ENCODE assay signal across 23 cellular contexts in genomic region chr11:116869610-116870009, GRCh38. TPM values are rescaled to one million over a fixed set of nuclear protein-coding genes. Genes with fewer than 3 reads are reported as not detected.
DNase-seq lines count a peak whose midpoint lies in the region; ATAC-seq and TF ChIP-seq lines count a peak whose summit lies in the region.
"Had no signal": no experiment of that assay in that cellular context is flagged by ENCODE, and none has a peak within 500 bp of the region (broad histone marks: within the 10 kb centered on the region; RNA-seq: fewer than 3 reads in every experiment).

No MANE protein-coding gene starts in this region.

- H3K9me3 Mint-ChIP-seq in activated T-helper 1 cell treated with anti-CD3 and anti-CD28 coated beads, Interleukin-12 subunit alpha, Interleukin-12 subunit beta, Interleukin-2, Interleukin-4 antibody, amounts not matched to agents 30 ng/mL and 10 ng/mL and 1 ng/mL, durations not matched to agents 14 hours and 24 hours and 36 hours = no peaks in the 10 kb centered on the region
- no peaks in the 10 kb centered on the region for H3K9me3 Mint-ChIP-seq in type B pancreatic cell
- H3K9me3 Mint-ChIP-seq: immature natural killer cell; stimulated activated naive CD8-positive, alpha-beta T cell treated with anti-CD3 and anti-CD28 coated beads, Interleukin-15, amount 100 ng/mL, for 72 hours had no signal

- in situ Hi-C loops in IMR-90 (cut with MboI; ENCODE audit: low sequenced_read_pairs) = loop anchor here (10.0 kb wide), 1 partner anchor 355 kb away; no protein-coding TSS in a partner anchor

- peaks cover 30% of the 10 kb centered on the region for H3K4me1 Mint-ChIP-seq in activated T-helper 1 cell treated with anti-CD3 and anti-CD28 coated beads, Interleukin-12 subunit alpha, Interleukin-12 subunit beta, Interleukin-2, Interleukin-4 antibody, amounts not matched to agents 30 ng/mL and 10 ng/mL and 1 ng/mL, durations not matched to agents 14 hours and 24 hours and 36 hours (ENCODE audit: low read depth)
- no peaks in the 10 kb centered on the region for H3K4me1 Mint-ChIP-seq in type B pancreatic cell (ENCODE audit: unreplicated experiment)

- no peak overlapping the region for H2AK9ac ChIP-seq in IMR-90 (replicated peaks; ENCODE audit: low read depth, low read length, poor library complexity)

- no peak overlapping the region for H3K4me2 ChIP-seq in IMR-90 (ENCODE audit: low read depth, low read length)

- no peak overlapping the region for H4K8ac ChIP-seq in IMR-90 (ENCODE audit: low read depth in 2 of 2, low read length in 2 of 2)

- peaks cover 57% of the 10 kb centered on the region for H3K36me3 Mint-ChIP-seq in activated T-helper 1 cell treated with anti-CD3 and anti-CD28 coated beads, Interleukin-12 subunit alpha, Interleukin-12 subunit beta, Interleukin-2, Interleukin-4 antibody, amounts not matched to agents 30 ng/mL and 10 ng/mL and 1 ng/mL, durations not matched to agents 14 hours and 24 hours and 36 hours (ENCODE audit: low read depth)
- peaks cover 36% of the 10 kb centered on the region for H3K36me3 Mint-ChIP-seq in type B pancreatic cell

- TF ChIP-seq CTCF in 22Rv1 (IDR thresholded peaks at IDR 0.05) (peak; percentile 20; the same call in 1 of the 2 replicates), IMR-90 (conservative IDR thresholded peaks at IDR 0.05; ENCODE audit: low read depth, low read length) (no peak), liver (IDR thresholded peaks at IDR 0.05; ENCODE audit: low read depth, low read length, missing input control) (peak; percentile 1), type B pancreatic cell (conservative IDR thresholded peaks at IDR 0.05) (no peak)

- peak overlapping the region; percentile 37 for H3K27ac Mint-ChIP-seq in activated T-helper 1 cell treated with anti-CD3 and anti-CD28 coated beads, Interleukin-12 subunit alpha, Interleukin-12 subunit beta, Interleukin-2, Interleukin-4 antibody, amounts not matched to agents 30 ng/mL and 10 ng/mL and 1 ng/mL, durations not matched to agents 14 hours and 24 hours and 36 hours
- no peak overlapping the region for H3K27ac Mint-ChIP-seq in type B pancreatic cell

- no peak overlapping the region for H2AK5ac ChIP-seq in IMR-90 (ENCODE audit: low read depth, low read length)

- ATAC-seq in IMR-90 (ENCODE audit: low read depth) (no peak), HG02852 (IDR thresholded peaks at IDR 0.05; ENCODE audit: unreplicated experiment) (no peak)
- ATAC-seq: heart left ventricle; stimulated activated naive CD8-positive, alpha-beta T cell treated with anti-CD3 and anti-CD28 coated beads, Interleukin-15, amount 100 ng/mL, for 72 hours had no signal

- no peak overlapping the region for H4K5ac ChIP-seq in IMR-90 (ENCODE audit: low read depth, low read length)

- peak overlapping the region; percentile 62 for H3K27ac ChIP-seq in 22Rv1
- H3K27ac ChIP-seq in IMR-90 (ENCODE audit: insufficient read depth, low read length) = no peak overlapping the region
- H3K27ac ChIP-seq in liver (ENCODE audit: low read depth in 1 of 2, low read length in 2 of 2) = no peak overlapping the region
- H3K27ac ChIP-seq: ascending aorta, ovary had no signal

- dilution Hi-C loops in IMR-90 (cut with HindIII; ENCODE audit: low sequenced_read_pairs, unreplicated experiment) = no loop called here

- DNase-seq in IMR-90 (no peak), type B pancreatic cell (ENCODE audit: extremely low spot score, unreplicated experiment) (no peak), NCI-H1092 treated with DMSO at 0.1 percent for 48 hours (lab: John Stamatoyannopoulos, UW) (no peak), MG63 (no peak)
- no peak for DNase-seq in activated T-helper 1 cell treated with anti-CD3 and anti-CD28 coated beads, Interleukin-12 subunit alpha, Interleukin-12 subunit beta, Interleukin-2, Interleukin-4 antibody, amounts not matched to agents 30 ng/mL and 10 ng/mL and 1 ng/mL, durations not matched to agents 14 hours and 24 hours and 36 hours (ENCODE audit: low spot score)
- DNase-seq: activated naive CD4-positive, alpha-beta T cell treated with anti-CD3 and anti-CD28 coated beads, Interleukin-2, amount 50 U/mL, for 16 hours; heart left ventricle; immature natural killer cell; NCI-H1694; NCI-H226; NK-92 treated with Interleukin-12 subunit alpha and Interleukin-12 subunit beta, amount 100 ng/mL, for 24 hours; ovary; stimulated activated naive CD8-positive, alpha-beta T cell treated with anti-CD3 and anti-CD28 coated beads, Interleukin-15, amount 100 ng/mL, for 72 hours; T1000 had no signal

- H3K36me3 ChIP-seq in IMR-90 (ENCODE audit: control insufficient read depth, insufficient read depth, low read length) = peaks cover 33% of the 10 kb centered on the region
- H3K36me3 ChIP-seq in liver (ENCODE audit: control insufficient read depth in 4 of 4, insufficient read depth in 3 of 4, low read depth in 1 of 4, low read length in 3 of 4) = peaks cover 11 to 90% (median 57%) of the 10 kb centered on the region in 4 donors
- peaks cover 53% of the 10 kb centered on the region for H3K36me3 ChIP-seq in MG63

- peaks cover 0 to 10% of the 10 kb centered on the region in 2 experiments; a peak in 3 of 4 replicates for H3K79me1 ChIP-seq in IMR-90 (ENCODE audit: low read depth in 1 of 2, low read length in 2 of 2)

- H3K4me3 ChIP-seq in IMR-90 (ENCODE audit: insufficient read depth, low read depth, low read length) (no peak overlapping the region), liver (ENCODE audit: low read depth in 1 of 3, low read length in 3 of 3) (no peak overlapping the region), MG63 (no peak overlapping the region)
- H3K4me3 ChIP-seq: ascending aorta, HAP-1, heart left ventricle, ovary had no signal

- no peak overlapping the region for H3K56ac ChIP-seq in IMR-90 (ENCODE audit: extremely low read depth, insufficient read depth, low read length)

- H3K18ac ChIP-seq in IMR-90 (ENCODE audit: low read depth, low read length) = no peak overlapping the region

- no peak overlapping the region for H4K91ac ChIP-seq in IMR-90 (ENCODE audit: insufficient read depth, low read depth, low read length)

- no peak for TF ChIP-seq POLR2A in IMR-90 (IDR thresholded peaks at IDR 0.05; ENCODE audit: low read depth, low read length)

- peaks cover 3% of the 10 kb centered on the region; the same call in 1 of the 2 replicates for H3K4me1 ChIP-seq in IMR-90 (ENCODE audit: control insufficient read depth, insufficient read depth, low read length)
- peaks cover 2 to 14% (median 9%) of the 10 kb centered on the region in 4 donors for H3K4me1 ChIP-seq in liver (ENCODE audit: control insufficient read depth in 4 of 4, insufficient read depth in 4 of 4, low read length in 3 of 4)
- H3K4me1 ChIP-seq: ascending aorta, HAP-1 had no signal

- H3K9me3 ChIP-seq in IMR-90 (ENCODE audit: control insufficient read depth, insufficient read depth, low read length) (no peaks in the 10 kb centered on the region), liver (ENCODE audit: control insufficient read depth in 4 of 4, low read length in 3 of 4) (no peaks in the 10 kb centered on the region), MG63 (no peaks in the 10 kb centered on the region)
- H3K9me3 ChIP-seq: ascending aorta, HAP-1, heart left ventricle, ovary had no signal

- H4K20me1 ChIP-seq in IMR-90 (ENCODE audit: insufficient read depth, low read length) = no peaks in the 10 kb centered on the region

- H2BK20ac ChIP-seq in IMR-90 (ENCODE audit: low read depth, low read length) = no peak overlapping the region

- WGBS in IMR-90 (ENCODE audit: extremely low coverage in 2 of 2, insufficient read length in 1 of 2), 2 experiments = 100% methylated on average over 1 of the region's 4 CpGs; no CpG with 5 or more reads in 1 of the 2 experiments
- 56% methylated on average over 4 of the region's 4 CpGs for WGBS in liver

- CTCF ChIA-PET in IMR-90 (lab: Yijun Ruan, JAX) = interaction anchor here (1.9 kb wide), 1 partner anchor 16 kb away, joined by 4 read pairs; no protein-coding TSS in a partner anchor

- 0 out of 2 replicates have a peak overlapping the region, but pooled peaks have one; percentile 17 for H3K23ac ChIP-seq in IMR-90 (ENCODE audit: low read depth, low read length)

- POLR2A ChIA-PET in IMR-90 (lab: Charles Lee; ENCODE audit: unreplicated experiment) = no interaction called here

- H3K9me1 ChIP-seq in IMR-90 (ENCODE audit: insufficient read depth, low read length) = peaks cover 17% of the 10 kb centered on the region

- H3K4me3 Mint-ChIP-seq in activated T-helper 1 cell treated with anti-CD3 and anti-CD28 coated beads, Interleukin-12 subunit alpha, Interleukin-12 subunit beta, Interleukin-2, Interleukin-4 antibody, amounts not matched to agents 30 ng/mL and 10 ng/mL and 1 ng/mL, durations not matched to agents 14 hours and 24 hours and 36 hours = no peak overlapping the region
- no peak overlapping the region for H3K4me3 Mint-ChIP-seq in type B pancreatic cell
- H3K4me3 Mint-ChIP-seq: immature natural killer cell; stimulated activated naive CD8-positive, alpha-beta T cell treated with anti-CD3 and anti-CD28 coated beads, Interleukin-15, amount 100 ng/mL, for 72 hours had no signal

- no peak for TF ChIP-seq RAD21 in IMR-90 (IDR thresholded peaks at IDR 0.05; ENCODE audit: low read length)
- peak; percentile 40 to 63 for TF ChIP-seq RAD21 in liver (IDR thresholded peaks at IDR 0.05)

- no peak overlapping the region for H2BK120ac ChIP-seq in IMR-90 (ENCODE audit: low read depth, low read length)

- H3K14ac ChIP-seq in IMR-90 (replicated peaks; ENCODE audit: low read depth, low read length) = no peak overlapping the region

- H3K27me3 ChIP-seq in IMR-90 (ENCODE audit: control insufficient read depth, insufficient read depth, low read length) = no peaks in the 10 kb centered on the region
- H3K27me3 ChIP-seq in liver (ENCODE audit: control insufficient read depth in 4 of 4, insufficient read depth in 4 of 4, low read length in 3 of 4) = no peaks in the 10 kb centered on the region
- H3K27me3 ChIP-seq in MG63 = no peaks in the 10 kb centered on the region
- H3K27me3 ChIP-seq: ascending aorta, heart left ventricle, ovary had no signal

- H2BK5ac ChIP-seq in IMR-90 (ENCODE audit: low read depth, low read length, poor library complexity, severe bottlenecking) = no peak overlapping the region

- no peak overlapping the region for H3K4ac ChIP-seq in IMR-90 (ENCODE audit: low read depth, low read length)

- no peak overlapping the region for H2AFZ ChIP-seq in IMR-90 (replicated peaks; ENCODE audit: low read length, poor library complexity)

- no TSS peak for BruUV-seq in IMR-90 (replicated peaks; lab: Mats Ljungman, UMichigan)

- H3K27me3 Mint-ChIP-seq in activated T-helper 1 cell treated with anti-CD3 and anti-CD28 coated beads, Interleukin-12 subunit alpha, Interleukin-12 subunit beta, Interleukin-2, Interleukin-4 antibody, amounts not matched to agents 30 ng/mL and 10 ng/mL and 1 ng/mL, durations not matched to agents 14 hours and 24 hours and 36 hours (ENCODE audit: insufficient read depth) = no peaks in the 10 kb centered on the region
- H3K27me3 Mint-ChIP-seq in type B pancreatic cell = no peaks in the 10 kb centered on the region
- H3K27me3 Mint-ChIP-seq: stimulated activated naive CD8-positive, alpha-beta T cell treated with anti-CD3 and anti-CD28 coated beads, Interleukin-15, amount 100 ng/mL, for 72 hours had no signal

- H3K9ac ChIP-seq in IMR-90 (ENCODE audit: low read depth, low read length) = no peak overlapping the region
- no peak overlapping the region for H3K9ac ChIP-seq in liver (ENCODE audit: low read depth in 1 of 2, low read length in 2 of 2)

- intact Hi-C loops in IMR-90 (cut with micrococcal nuclease) = loop anchor here (5.0 kb wide), 1 partner anchor 77 kb away; the partner anchor contains the start of gene APOA5
- intact Hi-C loops in activated T-helper 1 cell treated with anti-CD3 and anti-CD28 coated beads, Interleukin-12 subunit alpha, Interleukin-12 subunit beta, Interleukin-2, Interleukin-4 antibody, amounts not matched to agents 30 ng/mL and 10 ng/mL and 1 ng/mL, durations not matched to agents 14 hours and 24 hours and 36 hours (cut with micrococcal nuclease) = no loop called here

- H2BK15ac ChIP-seq in IMR-90 (ENCODE audit: low read depth, low read length) = no peak overlapping the region

RNA-seq across cellular contexts. Expression of gene APOA1, which starts 32.2 kb away (rescaled TPM):
- total RNA-seq in IMR-90 (2012; rRNA removed) = 0.18 and 0.56 TPM in 2 replicates
- 0.89 and 0.98 TPM in 2 replicates for polyA plus RNA-seq in IMR-90 (2012; rRNA removed)
- polyA plus RNA-seq in IMR-90 (2012; cell fraction: cytosol; rRNA removed) = 0.57 and 1.9 TPM in 2 replicates
- polyA plus RNA-seq in IMR-90 (2012; cell fraction: nucleus; rRNA removed; ENCODE audit: low replicate concordance) = 0.24 and 0.37 TPM in 2 replicates
- total RNA-seq in activated T-helper 1 cell treated with anti-CD3 and anti-CD28 coated beads, Interleukin-12 subunit alpha, Interleukin-12 subunit beta, Interleukin-2, Interleukin-4 antibody, amounts not matched to agents 30 ng/mL and 10 ng/mL and 1 ng/mL, durations not matched to agents 14 hours and 24 hours and 36 hours = 0.22 TPM in 1 of 2 replicates, not detected in the other
- total RNA-seq in liver = 1,000 to 10,000 TPM; 4,271 to 5,120 TPM
- polyA plus RNA-seq in liver = over 10,000 TPM; 12,059 to 17,093 TPM
- total RNA-seq in type B pancreatic cell (ENCODE audit: low replicate concordance) = 116 and 626 TPM in 2 replicates
- not detected in 2 replicates for total RNA-seq in MG63 (2014; rRNA removed; shearing (Covaris generic); ENCODE audit: low replicate concordance)
- total RNA-seq: chondrocyte, fibroblast of lung, M059J had no signal

RNA-seq across cellular contexts. Expression of gene APOC3, which starts 39.9 kb away (rescaled TPM):
- not detected in 2 replicates for total RNA-seq in IMR-90 (2012; rRNA removed)
- not detected in 2 replicates for polyA plus RNA-seq in IMR-90 (2012; rRNA removed)
- not detected in 2 replicates for polyA plus RNA-seq in IMR-90 (2012; cell fraction: cytosol; rRNA removed)
- polyA plus RNA-seq in IMR-90 (2012; cell fraction: nucleus; rRNA removed; ENCODE audit: low replicate concordance) = not detected in 2 replicates
- total RNA-seq in activated T-helper 1 cell treated with anti-CD3 and anti-CD28 coated beads, Interleukin-12 subunit alpha, Interleukin-12 subunit beta, Interleukin-2, Interleukin-4 antibody, amounts not matched to agents 30 ng/mL and 10 ng/mL and 1 ng/mL, durations not matched to agents 14 hours and 24 hours and 36 hours = not detected in 2 replicates
- 1,000 to 10,000 TPM in 1 of 2 donors, 100 to 1,000 TPM in 1; 608 to 5,828 TPM for total RNA-seq in liver
- polyA plus RNA-seq in liver = over 10,000 TPM; 12,787 to 24,129 TPM
- total RNA-seq in type B pancreatic cell (ENCODE audit: low replicate concordance) = 21.6 and 54.4 TPM in 2 replicates
- total RNA-seq in MG63 (2014; rRNA removed; shearing (Covaris generic); ENCODE audit: low replicate concordance) = not detected in 2 replicates
- total RNA-seq: chondrocyte, fibroblast of lung, lung microvascular endothelial cell, M059J had no signal
- polyA plus RNA-seq: fibroblast of lung, heart left ventricle, immature natural killer cell, ovary had no signal

RNA-seq across cellular contexts. Expression of gene APOA4, which starts 46.5 kb away (rescaled TPM):
- not detected in 2 replicates for total RNA-seq in IMR-90 (2012; rRNA removed)
- polyA plus RNA-seq in IMR-90 (2012; rRNA removed) = not detected in 2 replicates
- polyA plus RNA-seq in IMR-90 (2012; cell fraction: cytosol; rRNA removed) = not detected in 2 replicates
- not detected in 2 replicates for polyA plus RNA-seq in IMR-90 (2012; cell fraction: nucleus; rRNA removed; ENCODE audit: low replicate concordance)
- not detected in 2 replicates for total RNA-seq in activated T-helper 1 cell treated with anti-CD3 and anti-CD28 coated beads, Interleukin-12 subunit alpha, Interleukin-12 subunit beta, Interleukin-2, Interleukin-4 antibody, amounts not matched to agents 30 ng/mL and 10 ng/mL and 1 ng/mL, durations not matched to agents 14 hours and 24 hours and 36 hours
- 100 to 1,000 TPM in 1 of 2 donors, under 1 TPM in 1; 0.89 to 171 TPM for total RNA-seq in liver
- 100 to 1,000 TPM in 1 of 2 donors, 10 to 100 TPM in 1; 90.5 to 382 TPM for polyA plus RNA-seq in liver
- total RNA-seq in type B pancreatic cell (ENCODE audit: low replicate concordance) = 21.7 and 88.5 TPM in 2 replicates
- not detected in 2 replicates for total RNA-seq in MG63 (2014; rRNA removed; shearing (Covaris generic); ENCODE audit: low replicate concordance)
- total RNA-seq: chondrocyte, fibroblast of lung, heart left ventricle, lung microvascular endothelial cell, M059J had no signal
- polyA plus RNA-seq: fibroblast of lung, immature natural killer cell had no signal

Comparison
In these comparisons a context has a peak if more than half of its experiments do, and no peak if none do; other contexts are left out.
1. CTCF ChIP-seq: peak in 22Rv1 (single experiment) and liver (single experiment); none in IMR-90 (single experiment) and type B pancreatic cell (single experiment).
2. RNA of gene APOA1, which starts 32.2 kb away (total RNA-seq): 4,271 to 5,120 TPM in liver and 116 to 626 TPM in type B pancreatic cell; 0.18 to 0.56 TPM in IMR-90, 0.22 TPM in activated T-helper 1 cell treated with anti-CD3 and anti-CD28 coated beads, Interleukin-12 subunit alpha, Interleukin-12 subunit beta, Interleukin-2, Interleukin-4 antibody, amounts not matched to agents 30 ng/mL and 10 ng/mL and 1 ng/mL, durations not matched to agents 14 hours and 24 hours and 36 hours and not detected in MG63; every median in the first group is over 10 times any median in the second.
3. RNA of gene APOC3, which starts 39.9 kb away (total RNA-seq): 608 to 5,828 TPM in liver; 21.6 to 54.4 TPM in type B pancreatic cell, not detected in IMR-90, not detected in activated T-helper 1 cell treated with anti-CD3 and anti-CD28 coated beads, Interleukin-12 subunit alpha, Interleukin-12 subunit beta, Interleukin-2, Interleukin-4 antibody, amounts not matched to agents 30 ng/mL and 10 ng/mL and 1 ng/mL, durations not matched to agents 14 hours and 24 hours and 36 hours and not detected in MG63; every median in the first group is over 10 times any median in the second.